Comparison of ENCODE assay signal across 8 cellular contexts in genomic region chr20:31739550-31739863, GRCh38. TPM values are rescaled to one million over a fixed set of nuclear protein-coding genes. Genes with fewer than 3 reads are reported as not detected.
DNase-seq lines count a peak whose midpoint lies in the region; FAIRE-seq and TF ChIP-seq lines count a peak whose summit lies in the region.

No MANE protein-coding gene starts in this region.

- H3K4me3 ChIP-seq in SU-DHL-6 (ENCODE audit: insufficient read depth, low read length, poor library complexity, severe bottlenecking) (peak overlapping the region; percentile 92), kidney (ENCODE audit: low read length in 2 of 2) (peak overlapping the region; percentile 80 to 93), tibial nerve (peak overlapping the region; percentile 53 to 87 (median 76))

- H3K27me3 ChIP-seq in SU-DHL-6 (ENCODE audit: low read length) (no peaks in the 10 kb centered on the region), tibial nerve (no peaks in the 10 kb centered on the region)

- intact Hi-C loops in kidney (cut with DNase I): no loop called here

- no peaks in the 10 kb centered on the region for H3K9me2 ChIP-seq in SU-DHL-6 (replicated peaks; ENCODE audit: insufficient read depth, low read length)

- H3K9me3 ChIP-seq in SU-DHL-6 (ENCODE audit: insufficient read depth, low read length) (no peaks in the 10 kb centered on the region), kidney (ENCODE audit: control insufficient read depth in 1 of 2, low read length in 2 of 2) (no peaks in the 10 kb centered on the region), tibial nerve (no peaks in the 10 kb centered on the region)

- H3K4me1 ChIP-seq in kidney (ENCODE audit: control insufficient read depth in 1 of 2, insufficient read depth in 1 of 2, low read depth in 1 of 2, low read length in 2 of 2) (peaks cover 0 to 3% of the 10 kb centered on the region in 2 donors), tibial nerve (peaks cover 0 to 16% (median 3%) of the 10 kb centered on the region in 4 donors)

- no peak for TF ChIP-seq CTCF in SU-DHL-6 (IDR thresholded peaks at IDR 0.05; ENCODE audit: insufficient read depth, low read length, poor library complexity, severe bottlenecking)
- TF ChIP-seq CTCF in kidney (IDR thresholded peaks at IDR 0.05; ENCODE audit: borderline replicate concordance, extremely low read depth, insufficient read depth): no peak
- no peak for TF ChIP-seq CTCF in tibial nerve (IDR thresholded peaks at IDR 0.05)

- FAIRE-seq in kidney (lab: Jason Lieb, UNC): no peak

- H3K4me2 ChIP-seq in SU-DHL-6 (ENCODE audit: low read depth, low read length, poor library complexity, severe bottlenecking): peak overlapping the region; percentile 89

- 0 to 1% methylated on average over 11 of the region's 11 CpGs for WGBS in tibial nerve, 2 donors

- peak overlapping the region; percentile 82 for H3K9ac ChIP-seq in SU-DHL-6 (ENCODE audit: low read length)
- H3K9ac ChIP-seq in kidney (ENCODE audit: low read length in 2 of 2): peak overlapping the region in 1 of 2 donors; percentile 23

- peaks cover 5% of the 10 kb centered on the region; the same call in 1 of the 2 replicates for H4K20me1 ChIP-seq in SU-DHL-6 (ENCODE audit: low read depth, low read length)

- peak; percentile 73 for DNase-seq in NCI-H146 treated with DMSO at 0.1 percent for 48 hours (lab: John Stamatoyannopoulos, UW; ENCODE audit: unreplicated experiment)
- DNase-seq in NCI-H146 (lab: John Stamatoyannopoulos, UW): no peak
- DNase-seq in kidney: no peak
- no peak for DNase-seq in tibial nerve (ENCODE audit: low spot score in 2 of 2)
- no peak for DNase-seq in GM19240 (ENCODE audit: insufficient read length, low spot score)
- no peak for DNase-seq in T-helper 2 cell
- no peak for DNase-seq in UCSD-AML1 (lab: John Stamatoyannopoulos, UW; ENCODE audit: unreplicated experiment)

- peaks cover 54% of the 10 kb centered on the region for H3K79me2 ChIP-seq in SU-DHL-6 (ENCODE audit: insufficient read depth, low read length)

- no peak for TF ChIP-seq EP300 in tibial nerve (IDR thresholded peaks at IDR 0.05)

- H3K27ac ChIP-seq in SU-DHL-6 (ENCODE audit: low read depth, low read length) (peak overlapping the region; percentile 71), kidney (ENCODE audit: low read depth in 2 of 2, low read length in 2 of 2) (no peak overlapping the region), tibial nerve (peak overlapping the region in 2 of 4 donors; percentile 64 to 84)

- no peaks in the 10 kb centered on the region for H3F3A ChIP-seq in SU-DHL-6 (ENCODE audit: insufficient read depth)

- TF ChIP-seq POLR2A in tibial nerve (IDR thresholded peaks at IDR 0.05): no peak

- H2AFZ ChIP-seq in SU-DHL-6 (ENCODE audit: low read depth, low read length, severe bottlenecking): peak overlapping the region; percentile 86

- peaks cover 8% of the 10 kb centered on the region for H3K36me3 ChIP-seq in SU-DHL-6 (ENCODE audit: low read length)
- H3K36me3 ChIP-seq in kidney (ENCODE audit: control insufficient read depth in 1 of 2, insufficient read depth in 2 of 2, low read length in 2 of 2): no peaks in the 10 kb centered on the region
- no peaks in the 10 kb centered on the region for H3K36me3 ChIP-seq in tibial nerve

RNA-seq across cellular contexts. Expression of gene TPX2, which starts 0.4 kb away (rescaled TPM):
- total RNA-seq in kidney: 1.4 TPM
- polyA plus RNA-seq in kidney (ENCODE audit: insufficient read depth, low read depth, low replicate concordance): 0.47 TPM
- 1 to 10 TPM in 1 of 4 donors, under 1 TPM in 3; 0.21 to 2.7 (median 0.40) TPM for total RNA-seq in tibial nerve

RNA-seq across cellular contexts. Expression of gene BCL2L1, which starts 16.8 kb away (rescaled TPM):
- total RNA-seq in kidney (139 TPM), tibial nerve (100 to 1,000 TPM; 105 to 138 (median 119) TPM)
- 132 TPM for polyA plus RNA-seq in kidney (ENCODE audit: insufficient read depth, low read depth, low replicate concordance)
